Comparison of ENCODE assay signal across 21 cellular contexts in genomic region chr17:68812876-68813584, GRCh38.
A peak's percentile ranks its signal among the peaks of the same experiment; 100 is the strongest.
DNase-seq lines count a peak whose midpoint lies in the region; TF ChIP-seq lines count a peak whose summit lies in the region.
"Had no signal": no experiment of that assay in that cellular context is flagged by ENCODE, and none has a peak within 500 bp of the region (broad histone marks: within the 10 kb centered on the region; RNA-seq: fewer than 3 reads in every experiment).

No MANE protein-coding gene starts in this region.

- H3K9me3 ChIP-seq in mesodermal cell (ENCODE audit: control insufficient read depth, low read length): peaks cover 9% of the 10 kb centered on the region
- H3K9me3 ChIP-seq: HAP-1 had no signal

- peaks cover 2 to 9% (median 5%) of the 10 kb centered on the region in 5 experiments for H3K9me3 Mint-ChIP-seq in brain

- no peaks in the 10 kb centered on the region for H3K36me3 ChIP-seq in mesodermal cell (ENCODE audit: control insufficient read depth, insufficient read depth, low read length)
- H3K36me3 ChIP-seq: HAP-1 had no signal

- H3K27ac ChIP-seq in mesodermal cell (ENCODE audit: low read depth, low read length, severe bottlenecking): peak overlapping the region; percentile 51

- H3K4me1 ChIP-seq in mesodermal cell (ENCODE audit: control insufficient read depth, insufficient read depth, low read length, poor library complexity, severe bottlenecking): no peaks in the 10 kb centered on the region
- H3K4me1 ChIP-seq: HAP-1 had no signal

- no CpG with 5 or more reads among the region's 1 CpG for WGBS in mesodermal cell (ENCODE audit: insufficient coverage in 2 of 2), 2 experiments

- H3K27ac Mint-ChIP-seq in brain: peak overlapping the region in 3 of 5 experiments; percentile 60 to 71 (median 62)
- H3K27ac Mint-ChIP-seq: activated CD4-positive, alpha-beta T cell treated with anti-CD3 and anti-CD28 coated beads, Interleukin-2, amount 10 ng/mL, durations not matched to agents 7 days and 5 days had no signal

- peaks cover 22% of the 10 kb centered on the region for H3K4me1 Mint-ChIP-seq in brain
- H3K4me1 Mint-ChIP-seq: activated CD4-positive, alpha-beta T cell treated with anti-CD3 and anti-CD28 coated beads, Interleukin-2, amount 10 ng/mL, durations not matched to agents 7 days and 5 days had no signal

- TF ChIP-seq CTCF in brain (conservative IDR thresholded peaks at IDR 0.05): no peak

- no peaks in the 10 kb centered on the region for H3K36me3 Mint-ChIP-seq in brain

- DNase-seq in EH (ENCODE audit: low read depth) (peak; percentile 4), M059J (ENCODE audit: low read depth) (peak; percentile 14), kidney tubule cell (ENCODE audit: low spot score) (no peak), NCI-H446 treated with DMSO at 0.1 percent for 48 hours (lab: John Stamatoyannopoulos, UW) (no peak), NCI-H82 (lab: John Stamatoyannopoulos, UW) (no peak)
- DNase-seq in activated T-cell treated with anti-CD3 and anti-CD28 coated beads, Interleukin-2, amount 50 U/mL, for 48 hours: no peak
- DNase-seq: activated CD4-positive, alpha-beta T cell treated with anti-CD3 and anti-CD28 coated beads, Interleukin-2, amount 10 ng/mL, durations not matched to agents 7 days and 5 days; activated CD8-positive, alpha-beta memory T cell treated with anti-CD3 and anti-CD28 coated beads, Interleukin-2, amount 50 U/mL, for 4 hours; activated effector memory CD4-positive, alpha-beta T cell treated with anti-CD3 and anti-CD28 coated beads, Interleukin-2, amount 50 U/mL, for 16 hours; caudate nucleus; foreskin fibroblast; Karpas-422; kidney glomerular epithelial cell; NCI-H1092 treated with DMSO at 0.1 percent for 48 hours; occipital lobe; stimulated activated naive CD4-positive, alpha-beta T cell; SW 1271; trophoblast cell had no signal

- peak overlapping the region in 1 of 5 experiments; percentile 28 for H3K4me3 Mint-ChIP-seq in brain
- H3K4me3 Mint-ChIP-seq: activated CD4-positive, alpha-beta T cell treated with anti-CD3 and anti-CD28 coated beads, Interleukin-2, amount 10 ng/mL, durations not matched to agents 7 days and 5 days had no signal

- no peaks in the 10 kb centered on the region for H3K27me3 Mint-ChIP-seq in brain

- H3K4me3 ChIP-seq in mesodermal cell (ENCODE audit: extremely low read depth, insufficient read depth, low read length, poor library complexity, severe bottlenecking): no peak overlapping the region
- H3K4me3 ChIP-seq: HAP-1 had no signal

Comparison
In these comparisons a context has a peak if more than half of its experiments do, and no peak if none do; other contexts are left out.
1. DNase-seq: peak in EH (single experiment) and M059J (single experiment); none in activated T-cell treated with anti-CD3 and anti-CD28 coated beads, Interleukin-2, amount 50 U/mL, for 48 hours (0 of 2), kidney tubule cell (single experiment), NCI-H446 treated with DMSO at 0.1 percent for 48 hours (single experiment) and NCI-H82 (single experiment).